In the genomic region with DNA sequence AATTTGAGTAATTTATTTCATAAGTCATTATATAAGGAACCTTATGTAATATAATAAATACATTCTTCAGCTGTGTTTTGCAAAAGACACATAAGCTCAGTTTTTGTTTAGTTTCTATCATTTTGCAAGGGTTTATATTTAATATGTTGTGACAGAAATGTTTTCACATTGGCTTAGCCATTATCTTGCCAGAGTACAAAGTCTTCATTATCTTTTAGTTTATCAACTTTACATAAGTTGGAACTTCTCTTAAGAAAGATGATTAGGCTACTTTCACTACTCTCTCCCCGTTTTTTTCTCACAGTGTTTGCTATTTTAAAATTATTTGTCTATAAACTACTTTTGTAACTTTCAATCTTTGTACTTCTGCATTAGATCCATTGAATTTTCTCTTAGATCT, we compare ENCODE assay signal across 5 cellular contexts.
"Had no signal": no experiment of that assay in that cellular context is flagged by ENCODE, and none has a peak within 500 bp of the region (broad histone marks: within the 10 kb centered on the region; RNA-seq: fewer than 3 reads in every experiment).

No MANE protein-coding gene starts in this region.

- DNase-seq: H9, HCEC 1CT, IMR-90 had no signal

- ATAC-seq: GM23338, K562 had no signal

- H3K4me3 Mint-ChIP-seq: GM23338, H9 had no signal

- H3K27ac Mint-ChIP-seq: GM23338, H9 had no signal

- H3K9me3 Mint-ChIP-seq: GM23338, H9 had no signal
